In genomic region chr2:221569342-221570278, GRCh38 we compare ENCODE assay signal across 9 cellular contexts. TPM values are rescaled to one million over a fixed set of nuclear protein-coding genes. Genes with fewer than 3 reads are reported as not detected.
DNase-seq lines count a peak whose midpoint lies in the region; ATAC-seq and TF ChIP-seq lines count a peak whose summit lies in the region.
"Had no signal": no experiment of that assay in that cellular context is flagged by ENCODE, and none has a peak within 500 bp of the region (broad histone marks: within the 10 kb centered on the region; RNA-seq: fewer than 3 reads in every experiment).

No MANE protein-coding gene starts in this region.

- H3K27me3 ChIP-seq in heart left ventricle (peaks cover 0 to 59% (median 4%) of the 10 kb centered on the region in 9 donors), muscle layer of colon (ENCODE audit: control insufficient read depth in 1 of 2, insufficient read depth in 2 of 2, low read length in 2 of 2) (peaks cover 5 to 11% of the 10 kb centered on the region in 2 donors), PC-3 (ENCODE audit: low read length) (peaks cover 14% of the 10 kb centered on the region)

- no peak for TF ChIP-seq POLR2A in heart left ventricle (IDR thresholded peaks at IDR 0.05)

- H3K36me3 ChIP-seq in heart left ventricle = peaks cover 0 to 4% (median 0%) of the 10 kb centered on the region in 9 donors
- no peaks in the 10 kb centered on the region for H3K36me3 ChIP-seq in muscle layer of colon (ENCODE audit: insufficient read depth, low read length)
- peaks cover 2% of the 10 kb centered on the region for H3K36me3 ChIP-seq in urinary bladder (ENCODE audit: insufficient read depth)
- H3K36me3 ChIP-seq in PC-3 (ENCODE audit: low read depth, low read length) = no peaks in the 10 kb centered on the region

- peaks cover 0 to 63% (median 26%) of the 10 kb centered on the region in 12 donors for H3K4me1 ChIP-seq in heart left ventricle
- peaks cover 17% of the 10 kb centered on the region for H3K4me1 ChIP-seq in muscle layer of colon (ENCODE audit: insufficient read depth, low read length)
- H3K4me1 ChIP-seq in urinary bladder (ENCODE audit: insufficient read depth) = no peaks in the 10 kb centered on the region
- H3K4me1 ChIP-seq in PC-3 (ENCODE audit: insufficient read depth, low read length) = peaks cover 18% of the 10 kb centered on the region; the same call in 1 of the 2 replicates

- H3K9ac ChIP-seq in muscle layer of colon (ENCODE audit: low read length) (no peak overlapping the region), PC-3 (ENCODE audit: low read length) (no peak overlapping the region)

- POLR2A ChIA-PET in PC-3 (lab: Charles Lee; ENCODE audit: unreplicated experiment) = no interaction called here

- H3K27ac ChIP-seq in heart left ventricle (peak overlapping the region in 1 of 12 donors; percentile 11), muscle layer of colon (ENCODE audit: low read depth, low read length) (no peak overlapping the region), urinary bladder (ENCODE audit: low read depth) (no peak overlapping the region), PC-3 (ENCODE audit: low read length) (no peak overlapping the region)

- no peaks in the 10 kb centered on the region for H3K79me2 ChIP-seq in PC-3 (ENCODE audit: low read length)

- 46 to 65% (median 60%) methylated on average over 25 of the region's 25 CpGs for WGBS in heart left ventricle, 4 donors
- WGBS in urinary bladder = 64% methylated on average over 25 of the region's 25 CpGs

- no peaks in the 10 kb centered on the region for H4K20me1 ChIP-seq in PC-3 (ENCODE audit: low read length)

- no peak overlapping the region for H3K4me2 ChIP-seq in PC-3 (ENCODE audit: low read length)

- no TSS peak for BruUV-seq in PC-3 (replicated peaks; lab: Mats Ljungman, UMichigan)

- intact Hi-C loops in heart left ventricle (cut with DNase I) = loop anchor here (5.0 to 10.0 kb wide), 21 partner anchors 42 to 1835 kb away; no protein-coding TSS in a partner anchor
- intact Hi-C loops in left ventricle myocardium superior (cut with micrococcal nuclease) = loop anchor here (5.0 to 10.0 kb wide), 3 partner anchors 465 to 1835 kb away; no protein-coding TSS in a partner anchor
- intact Hi-C loops in PC-3 (cut with micrococcal nuclease) = loop anchor here (5.0 to 10.0 kb wide), 7 partner anchors 52 to 1292 kb away; no protein-coding TSS in a partner anchor

- no peak overlapping the region for H2AFZ ChIP-seq in PC-3 (ENCODE audit: low read length)

- no peak for DNase-seq in heart left ventricle
- no peak for DNase-seq in left ventricle myocardium superior
- peak; percentile 24 for DNase-seq in cerebellum (ENCODE audit: low spot score)
- DNase-seq in PC-3 = no peak
- DNase-seq: DND-41 had no signal

- H3K9me3 ChIP-seq in heart left ventricle = no peaks in the 10 kb centered on the region
- no peaks in the 10 kb centered on the region for H3K9me3 ChIP-seq in muscle layer of colon (ENCODE audit: low read length)
- no peaks in the 10 kb centered on the region for H3K9me3 ChIP-seq in PC-3 (ENCODE audit: low read length)

- CTCF ChIA-PET in PC-3 (lab: Charles Lee) = no interaction called here

- TF ChIP-seq CTCF in heart left ventricle (IDR thresholded peaks at IDR 0.05) (no peak), PC-3 (conservative IDR thresholded peaks at IDR 0.05; ENCODE audit: low read depth, low read length) (no peak)

- H3F3A ChIP-seq in PC-3 (ENCODE audit: low read length, unreplicated experiment) = no peaks in the 10 kb centered on the region

- H3K4me3 ChIP-seq in heart left ventricle (peak overlapping the region; percentile 16 to 89 (median 76)), muscle layer of colon (ENCODE audit: low read depth in 1 of 2, low read length in 2 of 2) (peak overlapping the region; percentile 75 to 93), urinary bladder (ENCODE audit: low read depth, low read length) (peak overlapping the region; percentile 65), PC-3 (ENCODE audit: low read length) (no peak overlapping the region)

- ATAC-seq in heart left ventricle = no peak
- no peak for ATAC-seq in left ventricle myocardium superior
- ATAC-seq in HG02884 (IDR thresholded peaks at IDR 0.05; ENCODE audit: unreplicated experiment) = no peak
- ATAC-seq in GM21381 (IDR thresholded peaks at IDR 0.05; ENCODE audit: unreplicated experiment) = no peak
- ATAC-seq in PC-3 = no peak

- no peaks in the 10 kb centered on the region for H3K9me2 ChIP-seq in PC-3 (replicated peaks; ENCODE audit: low read length)

RNA-seq across cellular contexts. Expression of gene EPHA4, which starts 2.5 kb away (rescaled TPM):
- total RNA-seq in heart left ventricle (10 to 100 TPM; 12.4 to 35.2 (median 19.8) TPM), left ventricle myocardium superior (16.3 TPM), cerebellum (84.7 TPM), urinary bladder (41.3 TPM), PC-3 (2014; rRNA removed) (3.3 and 3.6 TPM in 2 replicates)
- polyA plus RNA-seq in heart left ventricle (1 to 10 TPM; 4.2 to 6.9 TPM), urinary bladder (6.5 TPM)
